ENCODE assay signal across 8 cellular contexts in the genomic region with DNA sequence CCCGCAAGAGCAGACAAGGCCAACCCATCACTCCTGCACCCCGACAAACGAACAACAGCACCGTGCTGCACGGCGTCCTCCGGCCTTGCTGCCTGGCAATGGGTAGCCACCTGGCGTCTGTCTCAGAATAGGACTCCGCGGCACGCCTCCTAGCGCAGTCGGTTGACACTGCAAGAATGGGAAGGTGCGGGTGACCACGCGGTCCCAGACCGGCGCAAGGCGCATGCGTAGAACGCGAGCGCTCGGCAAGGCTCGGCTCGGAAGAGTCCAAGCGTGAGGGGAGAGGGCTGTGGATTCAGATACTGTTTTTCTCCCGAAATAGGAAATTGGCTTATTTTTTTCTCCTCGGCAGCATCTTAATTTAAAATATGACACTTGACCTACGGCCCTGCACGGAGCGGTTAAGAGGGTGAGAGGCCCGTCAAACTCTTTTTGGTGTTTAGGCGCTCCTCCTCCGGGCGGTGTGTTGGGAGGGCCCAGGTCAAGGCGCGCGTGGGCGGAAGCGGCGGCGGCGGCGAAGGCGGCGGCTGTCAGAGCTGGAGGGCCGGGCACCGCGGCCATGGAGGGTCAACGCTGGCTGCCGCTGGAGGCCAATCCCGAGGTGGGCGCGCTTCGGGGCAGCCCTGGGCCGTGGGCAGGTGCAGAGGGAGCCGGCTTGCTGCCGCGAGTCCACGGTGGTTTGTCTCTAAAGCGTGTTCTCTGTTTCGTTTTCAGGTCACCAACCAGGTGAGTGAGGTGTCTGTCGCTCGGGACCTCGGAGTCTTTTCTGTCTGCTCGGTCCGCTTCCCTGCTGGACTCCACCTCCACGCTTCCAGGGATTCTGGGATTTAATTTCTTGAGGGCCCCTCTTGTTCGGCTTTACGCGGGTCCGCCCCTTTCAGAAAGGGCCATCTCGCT. TPM values are rescaled to one million over a fixed set of nuclear protein-coding genes. Genes with fewer than 3 reads are reported as not detected.
DNase-seq lines count a peak whose midpoint lies in the region; ATAC-seq and TF ChIP-seq lines count a peak whose summit lies in the region.

Gene UCHL3 (plus strand): TSS at position 530 of the 897 bp plus-strand sequence. CDS start 30 bp downstream, at position 560.

- peaks cover 4% of the 10 kb centered on the region for H3K79me1 ChIP-seq in trophoblast cell (ENCODE audit: low read length)

- peak within 1 kb of the TSS; percentile 98 for H3K4me3 Mint-ChIP-seq in type B pancreatic cell

- H3K4me2 ChIP-seq in trophoblast cell (ENCODE audit: low read length), result peak within 1 kb of the TSS; percentile 74

- peak within 1 kb of the TSS; percentile 96 for H3K27ac ChIP-seq in cardiac muscle cell
- H3K27ac ChIP-seq in trophoblast cell (ENCODE audit: low read depth, low read length), result peak within 1 kb of the TSS; percentile 43

- H3K79me2 ChIP-seq in trophoblast cell (ENCODE audit: control insufficient read depth, insufficient read depth, low read length, poor library complexity), result no peaks in the 10 kb centered on the region

- ATAC-seq in HG02759 (IDR thresholded peaks at IDR 0.05; ENCODE audit: unreplicated experiment), result peak; percentile 96

- peak within 1 kb of the TSS; percentile 63 for H3K14ac ChIP-seq in trophoblast cell (ENCODE audit: low read length)

- peak within 1 kb of the TSS; percentile 85 for H2AFZ ChIP-seq in trophoblast cell (ENCODE audit: insufficient read depth, low read length, poor library complexity)

- no peak within 1 kb of the TSS for H3K23ac ChIP-seq in trophoblast cell (ENCODE audit: low read length)

- no peak within 1 kb of the TSS for H4K12ac ChIP-seq in trophoblast cell (ENCODE audit: low read depth, low read length)

- H3K36me3 Mint-ChIP-seq in type B pancreatic cell, result peaks cover 11% of the 10 kb centered on the region

- WGBS in trophoblast cell (ENCODE audit: extremely low coverage, insufficient coverage, insufficient read length), result no CpG with 5 or more reads among the region's 74 CpGs

- DNase-seq in NCI-H1417 (lab: John Stamatoyannopoulos, UW) (peak; percentile 99 to 100 (median 99)), SW480 (ENCODE audit: low spot score) (peak; percentile 94), adipocyte (ENCODE audit: low read depth) (peak; percentile 98), cardiac muscle cell (ENCODE audit: low read depth in 1 of 2, low spot score in 1 of 2) (peak; percentile 98), trophoblast cell (peak; percentile 97 to 100), type B pancreatic cell (ENCODE audit: extremely low spot score, unreplicated experiment) (peak; percentile 98)

- H3K9me3 ChIP-seq in adipocyte (ENCODE audit: control insufficient read depth, low read length) (no peaks in the 10 kb centered on the region), cardiac muscle cell (ENCODE audit: low read depth) (no peaks in the 10 kb centered on the region), trophoblast cell (ENCODE audit: insufficient read depth, low read depth, low read length) (no peaks in the 10 kb centered on the region)

- H3K18ac ChIP-seq in trophoblast cell (ENCODE audit: low read length), result peak within 1 kb of the TSS; percentile 67

- peak within 1 kb of the TSS; percentile 96 for H3K9ac ChIP-seq in adipocyte (ENCODE audit: low read length)
- peak within 1 kb of the TSS; percentile 94 for H3K9ac ChIP-seq in trophoblast cell (ENCODE audit: low read length)

- H3K4me1 ChIP-seq in adipocyte (ENCODE audit: control insufficient read depth, insufficient read depth, low read length) (peaks cover 23% of the 10 kb centered on the region), cardiac muscle cell (ENCODE audit: low read depth) (peaks cover 6% of the 10 kb centered on the region), trophoblast cell (ENCODE audit: control insufficient read depth in 1 of 2, insufficient read depth in 2 of 2, low read length in 2 of 2) (peaks cover 0 to 2% of the 10 kb centered on the region in 2 experiments)

- H3K9me3 Mint-ChIP-seq in type B pancreatic cell, result no peaks in the 10 kb centered on the region

- H2AK5ac ChIP-seq in trophoblast cell (ENCODE audit: low read length), result no peak within 1 kb of the TSS

- H3K27me3 Mint-ChIP-seq in type B pancreatic cell, result no peaks in the 10 kb centered on the region

- H3K4ac ChIP-seq in trophoblast cell (ENCODE audit: low read depth, low read length), result no peak within 1 kb of the TSS

- peak within 1 kb of the TSS; percentile 53 for H2BK5ac ChIP-seq in trophoblast cell (ENCODE audit: low read depth, low read length, poor library complexity)

- H2BK120ac ChIP-seq in trophoblast cell (ENCODE audit: insufficient read depth, low read length, poor library complexity), result peak within 1 kb of the TSS; percentile 58

- H3K36me3 ChIP-seq in adipocyte (ENCODE audit: control insufficient read depth, insufficient read depth, low read length, severe bottlenecking) (peaks cover 9% of the 10 kb centered on the region), cardiac muscle cell (peaks cover 2% of the 10 kb centered on the region), trophoblast cell (ENCODE audit: control insufficient read depth in 1 of 2, insufficient read depth in 2 of 2, low read length in 2 of 2) (peaks cover 0 to 2% of the 10 kb centered on the region in 2 experiments)

- peaks cover 23% of the 10 kb centered on the region for H3K4me1 Mint-ChIP-seq in type B pancreatic cell (ENCODE audit: unreplicated experiment)

- TF ChIP-seq CTCF in GM12872 (IDR thresholded peaks at IDR 0.05; ENCODE audit: insufficient read depth, low read depth, low read length), result peak; percentile 92
- TF ChIP-seq CTCF in cardiac muscle cell (IDR thresholded peaks at IDR 0.05; ENCODE audit: low read depth, low read length), result peak; percentile 79
- peak; percentile 85 for TF ChIP-seq CTCF in type B pancreatic cell (conservative IDR thresholded peaks at IDR 0.05)

- H3K4me3 ChIP-seq in adipocyte (ENCODE audit: low read length) (peak within 1 kb of the TSS; percentile 95), cardiac muscle cell (peak within 1 kb of the TSS; percentile 75), trophoblast cell (ENCODE audit: low read depth, low read length) (peak within 1 kb of the TSS; percentile 96)

- H4K91ac ChIP-seq in trophoblast cell (ENCODE audit: low read depth, low read length), result peak within 1 kb of the TSS; percentile 51

- H3K27me3 ChIP-seq in adipocyte (replicated peaks; ENCODE audit: control insufficient read depth, insufficient read depth, low read length), result no peaks in the 10 kb centered on the region
- H3K27me3 ChIP-seq in cardiac muscle cell, result no peaks in the 10 kb centered on the region
- H3K27me3 ChIP-seq in trophoblast cell (ENCODE audit: insufficient read depth, low read length), result no peaks in the 10 kb centered on the region

- peak within 1 kb of the TSS; percentile 34 for H2BK12ac ChIP-seq in trophoblast cell (ENCODE audit: low read length)

- peak within 1 kb of the TSS; percentile 64 for H4K8ac ChIP-seq in trophoblast cell (ENCODE audit: low read depth, low read length)

- peak within 1 kb of the TSS; percentile 98 for H3K27ac Mint-ChIP-seq in type B pancreatic cell

RNA-seq across cellular contexts. Expression of gene UCHL3, which starts in this region (rescaled TPM):
- 17.8 and 30.6 TPM in 2 replicates for total RNA-seq in cardiac muscle cell
- polyA plus RNA-seq in cardiac muscle cell, result 72.4 and 81.1 TPM in 2 replicates
- polyA plus RNA-seq in trophoblast cell (2013), result 77.7 and 78.6 TPM in 2 replicates
- 31.1 and 38.8 TPM in 2 replicates for total RNA-seq in type B pancreatic cell (ENCODE audit: low replicate concordance)

Comparison
In these comparisons a context has a peak if more than half of its experiments do, and no peak if none do; other contexts are left out.
1. Peak in every context shown above with its lines: DNase-seq, ATAC-seq, H3K4me3 ChIP-seq and H3K27ac ChIP-seq.